In genomic region chr11:125090151-125090550, GRCh38 we compare ENCODE assay signal across 1 cellular context. TPM values are rescaled to one million over a fixed set of nuclear protein-coding genes. Genes with fewer than 3 reads are reported as not detected.
"Had no signal": no experiment of that assay in that cellular context is flagged by ENCODE, and none has a peak within 500 bp of the region (broad histone marks: within the 10 kb centered on the region; RNA-seq: fewer than 3 reads in every experiment).

No MANE protein-coding gene starts in this region.

RNA-seq across cellular contexts. Expression of gene SLC37A2, which starts 27.0 kb away (rescaled TPM):
- total RNA-seq: G401 had no signal
